In the genomic region with DNA sequence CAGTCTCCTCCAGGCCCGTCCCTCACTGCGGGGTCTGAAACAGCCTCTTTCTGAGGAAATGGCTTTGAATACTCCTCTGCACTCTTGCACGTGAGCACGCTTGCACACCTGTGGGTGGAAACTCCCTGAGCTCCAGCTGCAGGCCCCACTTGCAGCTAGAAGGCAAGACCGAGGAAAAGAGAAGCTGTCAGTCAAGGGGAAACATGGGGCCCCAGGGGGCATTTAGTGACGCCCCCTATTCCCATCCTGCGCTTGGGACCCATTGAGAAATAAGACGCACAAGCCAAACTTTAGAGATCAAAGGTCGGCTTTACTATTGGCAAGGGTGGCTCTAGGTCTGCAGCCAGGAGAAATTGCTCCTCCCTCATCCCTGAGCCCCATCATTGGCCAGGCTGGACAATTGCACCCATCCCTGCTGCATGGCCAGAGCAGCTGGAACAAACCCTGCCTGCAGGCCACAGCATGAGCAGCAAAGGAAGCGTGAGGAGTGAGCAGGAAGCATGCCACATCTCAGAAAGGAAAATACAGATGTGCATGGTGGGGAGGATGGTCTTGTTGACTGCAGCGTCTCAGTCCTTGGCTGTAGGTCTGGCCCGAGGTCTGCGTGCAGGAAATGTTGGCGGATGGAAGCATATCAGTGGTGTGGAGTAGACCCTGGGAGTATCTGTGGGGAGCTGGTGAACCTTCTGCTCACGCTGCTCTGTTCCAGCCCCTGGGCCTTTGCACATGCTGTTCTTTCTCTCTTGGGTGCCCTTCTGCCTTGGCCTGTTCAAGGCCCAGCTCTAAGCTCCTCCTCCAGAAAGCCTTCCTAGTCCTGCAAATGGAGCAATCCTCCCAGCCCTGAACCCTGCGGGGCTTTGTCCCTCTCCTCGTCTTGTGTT, we compare ENCODE assay signal across 24 cellular contexts.
DNase-seq lines count a peak whose midpoint lies in the region; ATAC-seq and TF ChIP-seq lines count a peak whose summit lies in the region.
"Had no signal": no experiment of that assay in that cellular context is flagged by ENCODE, and none has a peak within 500 bp of the region (broad histone marks: within the 10 kb centered on the region; RNA-seq: fewer than 3 reads in every experiment).

No MANE protein-coding gene starts in this region.

- intact Hi-C loops in left ventricle myocardium inferior (cut with micrococcal nuclease) = no loop called here

- no peak overlapping the region for H4K8ac ChIP-seq in neuronal stem cell (ENCODE audit: low read depth, low read length)

- H2BK5ac ChIP-seq in neuronal stem cell (ENCODE audit: low read length) = peak overlapping the region; percentile 42

- no peak overlapping the region for H3K23ac ChIP-seq in neuronal stem cell (ENCODE audit: low read depth, low read length, poor library complexity)

- no peak overlapping the region for H2BK15ac ChIP-seq in neuronal stem cell (ENCODE audit: low read length)

- H3K4me1 ChIP-seq in left ventricle myocardium inferior (peaks cover 3% of the 10 kb centered on the region), right atrium auricular region (no peaks in the 10 kb centered on the region), neuronal stem cell (ENCODE audit: control insufficient read depth in 2 of 2, insufficient read depth in 1 of 2, low read depth in 1 of 2, low read length in 2 of 2) (peaks cover 0 to 2% of the 10 kb centered on the region in 2 donors)
- H3K4me1 ChIP-seq: BE2C, HAP-1 had no signal

- peak overlapping the region; percentile 6 for H3K18ac ChIP-seq in neuronal stem cell (ENCODE audit: low read length)

- H2AK5ac ChIP-seq in neuronal stem cell (ENCODE audit: low read depth, low read length) = peak overlapping the region; percentile 4

- H3K36me3 ChIP-seq in left ventricle myocardium inferior (no peaks in the 10 kb centered on the region), right atrium auricular region (no peaks in the 10 kb centered on the region), neuronal stem cell (replicated peaks in 1 of 2; ENCODE audit: control insufficient read depth in 2 of 2, insufficient read depth in 2 of 2, low read length in 2 of 2) (no peaks in the 10 kb centered on the region)
- H3K36me3 ChIP-seq: BE2C, HAP-1, SJCRH30 had no signal

- no peak for ATAC-seq in HG02981 (IDR thresholded peaks at IDR 0.05; ENCODE audit: unreplicated experiment)
- no peak for ATAC-seq in HG03139 (IDR thresholded peaks at IDR 0.05; ENCODE audit: unreplicated experiment)
- ATAC-seq: GM12878, PC-3, SK-N-SH treated with all-trans-retinoic acid at 6 μM for 48 hours had no signal

- no peaks in the 10 kb centered on the region for H3K27me3 ChIP-seq in left ventricle myocardium inferior (ENCODE audit: low read depth)
- H3K27me3 ChIP-seq in right atrium auricular region = no peaks in the 10 kb centered on the region
- no peaks in the 10 kb centered on the region for H3K27me3 ChIP-seq in neuronal stem cell (ENCODE audit: control insufficient read depth in 3 of 3, insufficient read depth in 3 of 3, low read depth in 1 of 3, low read length in 3 of 3)
- H3K27me3 ChIP-seq: BE2C, SJCRH30 had no signal

- H3K27ac ChIP-seq in left ventricle myocardium inferior (replicated peaks) (no peak overlapping the region), right atrium auricular region (no peak overlapping the region), neuronal stem cell (replicated peaks; ENCODE audit: low read length) (no peak overlapping the region), substantia nigra (ENCODE audit: low read depth, low read length, poor library complexity, severe bottlenecking) (peak overlapping the region; percentile 91)
- H3K27ac ChIP-seq: SJCRH30 had no signal

- no peak overlapping the region for H3K4me2 ChIP-seq in neuronal stem cell (ENCODE audit: insufficient read depth, low read length, poor library complexity, severe bottlenecking)

- H2BK120ac ChIP-seq in neuronal stem cell (ENCODE audit: low read depth, low read length) = no peak overlapping the region

- peaks cover 6% of the 10 kb centered on the region for H3K79me1 ChIP-seq in neuronal stem cell (ENCODE audit: low read depth, low read length)

- H3K9ac ChIP-seq in neuronal stem cell (ENCODE audit: low read depth, low read length, poor library complexity) = peak overlapping the region; percentile 2

- no peak overlapping the region for H2AFZ ChIP-seq in neuronal stem cell (ENCODE audit: low read length)

- H3K4me3 ChIP-seq in left ventricle myocardium inferior (no peak overlapping the region), right atrium auricular region (no peak overlapping the region), neuronal stem cell (ENCODE audit: low read length in 2 of 2) (no peak overlapping the region)
- H3K4me3 ChIP-seq: GM12878, HAP-1, SJCRH30 had no signal

- H3K9me3 ChIP-seq in left ventricle myocardium inferior (replicated peaks) (peaks cover 5% of the 10 kb centered on the region), right atrium auricular region (peaks cover 0 to 5% of the 10 kb centered on the region in 2 donors), neuronal stem cell (replicated peaks in 1 of 2; ENCODE audit: control insufficient read depth in 2 of 2, insufficient read depth in 1 of 2, low read depth in 1 of 2, low read length in 2 of 2) (no peaks in the 10 kb centered on the region)
- H3K9me3 ChIP-seq: BE2C, HAP-1, SJCRH30 had no signal

- WGBS in neuronal stem cell (ENCODE audit: extremely low coverage in 2 of 2, insufficient read length in 2 of 2, insufficient replicate concordance in 1 of 2), 2 donors = no CpG with 5 or more reads among the region's 17 CpGs

- H4K91ac ChIP-seq in neuronal stem cell (ENCODE audit: low read depth, low read length, poor library complexity) = no peak overlapping the region

- no peak overlapping the region for H3K4ac ChIP-seq in neuronal stem cell (ENCODE audit: low read length)

- peak; percentile 5 for DNase-seq in left ventricle myocardium inferior
- DNase-seq in right atrium auricular region (ENCODE audit: low spot score) = no peak
- DNase-seq in neuronal stem cell (ENCODE audit: low spot score) = no peak
- no peak for DNase-seq in substantia nigra (lab: John Stamatoyannopoulos, UW)
- no peak for DNase-seq in NCI-H2196 (lab: John Stamatoyannopoulos, UW; ENCODE audit: unreplicated experiment)
- DNase-seq: 8988T, ACHN, BE2C, GOT3, Karpas-422, NCI-H1105, NCI-H1436 treated with DMSO at 0.1 percent for 48 hours, NCI-H187 treated with DMSO at 0.1 percent for 48 hours, NCI-H2107, NCI-H446, NCI-H524 treated with DMSO at 0.1 percent for 48 hours, NCI-H774, PC-3, SJCRH30 had no signal

- TF ChIP-seq CTCF in left ventricle myocardium inferior (IDR thresholded peaks at IDR 0.05; ENCODE audit: borderline replicate concordance) (no peak), right atrium auricular region (IDR thresholded peaks at IDR 0.05) (no peak)

- no peak overlapping the region for H3K14ac ChIP-seq in neuronal stem cell (ENCODE audit: low read length)

- H2BK12ac ChIP-seq in neuronal stem cell (ENCODE audit: low read length) = no peak overlapping the region
